ENCODE assay signal across 11 cellular contexts in the genomic region with DNA sequence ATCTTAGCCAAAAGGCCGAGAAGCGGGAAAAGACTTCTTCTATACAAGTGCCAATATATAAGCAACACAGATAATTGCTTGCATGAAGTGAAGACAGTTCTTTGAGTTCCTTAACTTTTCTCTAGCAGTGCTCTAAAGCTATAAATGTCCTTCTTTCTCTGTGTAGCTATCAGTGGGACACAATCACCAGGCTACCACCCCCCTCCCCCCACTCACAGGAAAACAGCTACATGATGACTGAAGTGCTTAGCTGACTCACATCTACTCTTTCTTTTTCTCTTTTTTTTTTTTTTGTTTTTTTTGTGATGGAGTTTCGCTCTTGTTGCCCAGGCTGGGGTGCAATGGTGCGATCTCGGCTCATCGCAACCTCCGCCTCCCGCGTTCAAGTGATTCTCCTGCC. TPM values are rescaled to one million over a fixed set of nuclear protein-coding genes. Genes with fewer than 3 reads are reported as not detected.
DNase-seq lines count a peak whose midpoint lies in the region; ATAC-seq, FAIRE-seq and TF ChIP-seq lines count a peak whose summit lies in the region.
"Not testable (repeated sequence)": the region's sequence is repeated elsewhere in the genome, so short reads cannot be mapped to it uniquely, and the experiment has no call there.
"Had no signal": no experiment of that assay in that cellular context is flagged by ENCODE, and none has a peak within 500 bp of the region (broad histone marks: within the 10 kb centered on the region; RNA-seq: fewer than 3 reads in every experiment).

No MANE protein-coding gene starts in this region.

- SMC1A ChIA-PET in GM12878 (lab: Charles Lee; ENCODE audit: uncharacterized antibody, unreplicated experiment) = interaction anchor here (0.7 kb wide), 1 partner anchor 199 kb away, joined by 4 read pairs; no protein-coding TSS in a partner anchor

- CTCF ChIA-PET in activated CD4-positive, alpha-beta T cell treated with anti-CD3 and anti-CD28 coated beads for 36 hours (lab: Charles Lee) = interaction anchor here (0.7 kb wide), 1 partner anchor 8 kb away, joined by 3 read pairs; no protein-coding TSS in a partner anchor
- CTCF ChIA-PET in GM12878 (lab: Yijun Ruan, JAX) = not testable (repeated sequence)
- CTCF ChIA-PET in H1 (lab: Charles Lee; ENCODE audit: partially characterized antibody) = interaction anchor here (0.7 to 1.2 kb wide), 3 partner anchors 9 to 91 kb away, joined by 3 to 4 read pairs (median 3); no protein-coding TSS in a partner anchor

- not testable (repeated sequence) for BruUV-seq in GM12878 (replicated peaks; lab: Mats Ljungman, UMichigan)

- not testable (repeated sequence) for H2BK20ac ChIP-seq in H1 (ENCODE audit: low read length)

- H2BK5ac ChIP-seq in H1 (ENCODE audit: low read depth, low read length); mesenchymal stem cell (ENCODE audit: low read depth, low read length, poor library complexity, severe bottlenecking): not testable (repeated sequence)

- H4K91ac ChIP-seq in H1 (replicated peaks; ENCODE audit: insufficient read length, low read length); mesenchymal stem cell (ENCODE audit: low read length): not testable (repeated sequence)

- H3K79me1 ChIP-seq in H1 (ENCODE audit: low read depth, low read length); mesenchymal stem cell (replicated peaks; ENCODE audit: low read length, poor library complexity, severe bottlenecking): not testable (repeated sequence)

- not testable (repeated sequence) for H2BK15ac ChIP-seq in H1 (ENCODE audit: low read length); mesenchymal stem cell (ENCODE audit: low read depth, poor library complexity, severe bottlenecking)

- H3K4me2 ChIP-seq in GM12878 (ENCODE audit: control insufficient read depth, insufficient read depth); H1 (ENCODE audit: insufficient read depth in 1 of 2, low read depth in 2 of 2, low read length in 2 of 2); mesenchymal stem cell (ENCODE audit: low read length, poor library complexity, severe bottlenecking): not testable (repeated sequence)

- TF ChIP-seq POLR2A in GM12878 (IDR thresholded peaks at IDR 0.05; ENCODE audit: low read depth, low read length); H1 (IDR thresholded peaks at IDR 0.05; ENCODE audit: control extremely low read depth in 1 of 2, low read depth in 2 of 2, low read length in 2 of 2): not testable (repeated sequence)

- RAD21 ChIA-PET in GM12878 (lab: Charles Lee; ENCODE audit: unreplicated experiment) = not testable (repeated sequence)

- H4K20me1 ChIP-seq in GM12878 (ENCODE audit: control insufficient read depth, insufficient read depth); H1 (replicated peaks in 1 of 2; ENCODE audit: control insufficient read depth in 1 of 2, insufficient read depth in 2 of 2, low read length in 2 of 2): not testable (repeated sequence)

- H2BK120ac ChIP-seq in H1 (replicated peaks; ENCODE audit: low read depth, low read length); mesenchymal stem cell (ENCODE audit: low read depth, low read length): not testable (repeated sequence)

- H3K23me2 ChIP-seq in H1 (ENCODE audit: low read depth, low read length) = not testable (repeated sequence)

- POLR2A ChIA-PET in activated CD4-positive, alpha-beta T cell treated with anti-CD3 and anti-CD28 coated beads for 36 hours (lab: Charles Lee) = interaction anchor here (0.6 kb wide), 1 partner anchor 24 kb away, joined by 4 read pairs; no protein-coding TSS in a partner anchor
- POLR2A ChIA-PET in GM12878 (lab: Charles Lee) = not testable (repeated sequence)
- POLR2A ChIA-PET in H1 (lab: Charles Lee; ENCODE audit: partially characterized antibody) = interaction anchor here (0.6 kb wide), 1 partner anchor 9 kb away, joined by 5 read pairs; no protein-coding TSS in a partner anchor

- H3K9me3 ChIP-seq in GM12878 (replicated peaks; ENCODE audit: control insufficient read depth, insufficient read depth, low read length); H1 (ENCODE audit: insufficient read depth in 2 of 2, low read depth in 1 of 2, low read length in 1 of 2); mesenchymal stem cell (ENCODE audit: control insufficient read depth, low read length); neutrophil: not testable (repeated sequence)

- H3K27ac Mint-ChIP-seq in CD14-positive monocyte = peak overlapping the region in 6 of 7 donors; percentile 61 to 92 (median 77)
- H3K27ac Mint-ChIP-seq in T-helper 1 cell treated with Interleukin-12 subunit alpha and Interleukin-12 subunit beta and Interleukin-4 antibody, amounts not matched to agents 30 μg/mL and 1 μg/mL, for 36 hours = peak overlapping the region; percentile 21
- H3K27ac Mint-ChIP-seq in activated CD4-positive, alpha-beta T cell treated with anti-CD3 and anti-CD28 coated beads for 36 hours = peak overlapping the region; percentile 9

- not testable (repeated sequence) for H4K8ac ChIP-seq in H1 (ENCODE audit: extremely low read depth, insufficient read depth, low read length); mesenchymal stem cell (ENCODE audit: low read length)

- not testable (repeated sequence) for TF ChIP-seq EP300 in GM12878 (IDR thresholded peaks at IDR 0.05; ENCODE audit: borderline replicate concordance in 1 of 2, control insufficient read depth in 1 of 2, low read depth in 2 of 2, low read length in 2 of 2); H1 (IDR thresholded peaks at IDR 0.05; ENCODE audit: borderline replicate concordance in 1 of 2, low read depth in 2 of 2, low read length in 2 of 2)

- not testable (repeated sequence) for H3K4me3 Mint-ChIP-seq in CD14-positive monocyte; T-helper 1 cell treated with Interleukin-12 subunit alpha and Interleukin-12 subunit beta and Interleukin-4 antibody, amounts not matched to agents 30 μg/mL and 1 μg/mL, for 36 hours; activated CD4-positive, alpha-beta T cell treated with anti-CD3 and anti-CD28 coated beads for 36 hours

- H3K4me1 ChIP-seq in GM12878 (ENCODE audit: control insufficient read depth, insufficient read depth, low read length); H1 (replicated peaks in 1 of 4; ENCODE audit: control insufficient read depth in 3 of 4, insufficient read depth in 4 of 4, low read length in 3 of 4); mesenchymal stem cell (ENCODE audit: control insufficient read depth, insufficient read depth, low read depth, low read length): not testable (repeated sequence)
- peaks cover 84 to 85% of the 10 kb centered on the region in 2 experiments for H3K4me1 ChIP-seq in neutrophil (ENCODE audit: control insufficient read depth in 1 of 2, insufficient read depth in 1 of 2, low read depth in 1 of 2, low read length in 1 of 2)

- H3K27me3 Mint-ChIP-seq in CD14-positive monocyte (ENCODE audit: low read depth in 3 of 3); T-helper 1 cell treated with Interleukin-12 subunit alpha and Interleukin-12 subunit beta and Interleukin-4 antibody, amounts not matched to agents 30 μg/mL and 1 μg/mL, for 36 hours (ENCODE audit: low read depth); activated CD4-positive, alpha-beta T cell treated with anti-CD3 and anti-CD28 coated beads for 36 hours: not testable (repeated sequence)

- not testable (repeated sequence) for H2AK5ac ChIP-seq in H1 (ENCODE audit: low read depth, low read length); mesenchymal stem cell (ENCODE audit: low read length, severe bottlenecking)

- H3K36me3 ChIP-seq in GM12878 (ENCODE audit: control insufficient read depth in 2 of 2, insufficient read depth in 2 of 2, low read length in 1 of 2); H1 (ENCODE audit: control insufficient read depth in 2 of 4, insufficient read depth in 4 of 4, low read length in 3 of 4); mesenchymal stem cell (ENCODE audit: control insufficient read depth in 1 of 2, insufficient read depth in 2 of 2, low read depth in 1 of 2, low read length in 2 of 2); neutrophil: not testable (repeated sequence)

- DNase-seq in CD14-positive monocyte (ENCODE audit: low spot score) (peak; percentile 52), mesenchymal stem cell (peak; percentile 19)
- peak; percentile 22 for DNase-seq in activated CD4-positive, alpha-beta T cell treated with anti-CD3 and anti-CD28 coated beads for 36 hours
- DNase-seq in GM12878 (ENCODE audit: low read depth, low spot score); H1 (ENCODE audit: low read depth in 1 of 2, low spot score in 2 of 2): not testable (repeated sequence)

- not testable (repeated sequence) for H3K23ac ChIP-seq in H1 (ENCODE audit: insufficient read length); mesenchymal stem cell (ENCODE audit: low read length in 2 of 2)

- H3K14ac ChIP-seq in H1 (ENCODE audit: insufficient read length); mesenchymal stem cell (ENCODE audit: low read length in 2 of 2): not testable (repeated sequence)

- H3K56ac ChIP-seq in H1 (replicated peaks; ENCODE audit: insufficient read length, low read depth, low read length) = not testable (repeated sequence)

- not testable (repeated sequence) for H3K18ac ChIP-seq in H1 (ENCODE audit: extremely low read depth, low read length); mesenchymal stem cell (ENCODE audit: low read depth in 1 of 2, low read length in 2 of 2)

- H3K9ac ChIP-seq in GM12878 (ENCODE audit: control insufficient read depth, insufficient read depth, low read length); H1 (replicated peaks in 1 of 4; ENCODE audit: extremely low read depth in 1 of 4, low read depth in 3 of 4, low read length in 3 of 4); mesenchymal stem cell (ENCODE audit: low read length): not testable (repeated sequence)

- not testable (repeated sequence) for H4K5ac ChIP-seq in H1 (ENCODE audit: insufficient read length, low read depth, low read length)

- H3K27ac ChIP-seq in GM12878 (ENCODE audit: control insufficient read depth, insufficient read depth); H1 (ENCODE audit: low read depth, low read length); mesenchymal stem cell (ENCODE audit: low read length, poor library complexity, severe bottlenecking): not testable (repeated sequence)
- peak overlapping the region; percentile 93 for H3K27ac ChIP-seq in neutrophil

- H3K79me2 ChIP-seq in GM12878 (ENCODE audit: control insufficient read depth, insufficient read depth, low read length); H1 (ENCODE audit: control insufficient read depth in 1 of 2, insufficient read depth in 2 of 2, low read length in 2 of 2): not testable (repeated sequence)

- FAIRE-seq in GM12878 (lab: Jason Lieb, UNC) = peak; percentile 35
- not testable (repeated sequence) for FAIRE-seq in H1 (lab: Jason Lieb, UNC)

- H2BK12ac ChIP-seq in H1 (ENCODE audit: low read depth, low read length) = 0 out of 2 replicates have a peak overlapping the region, but pooled peaks have one; percentile 43
- not testable (repeated sequence) for H2BK12ac ChIP-seq in mesenchymal stem cell (ENCODE audit: low read length in 2 of 2)

- 98% methylated on average over 8 of the region's 9 CpGs for WGBS in GM12878 (ENCODE audit: insufficient coverage, insufficient replicate concordance, low lambda C conversion rate, missing lambda C conversion rate)
- 96% methylated on average over 8 of the region's 9 CpGs; no CpG with 5 or more reads in 1 of the 2 experiments for WGBS in H1 (ENCODE audit: extremely low coverage in 1 of 2, insufficient coverage in 1 of 2, insufficient read length in 1 of 2, insufficient replicate concordance in 2 of 2, low coverage in 1 of 2, low lambda C conversion rate in 2 of 2, missing lambda C conversion rate in 1 of 2), 2 experiments
- WGBS in mesenchymal stem cell = no CpG with 5 or more reads among the region's 9 CpGs

- not testable (repeated sequence) for ATAC-seq in activated CD4-positive, alpha-beta T cell treated with anti-CD3 and anti-CD28 coated beads for 36 hours; GM12878

- H3K4ac ChIP-seq in H1 (replicated peaks; ENCODE audit: insufficient read length, low read depth, low read length); mesenchymal stem cell (ENCODE audit: low read depth in 1 of 2, low read length in 2 of 2): not testable (repeated sequence)

- not testable (repeated sequence) for TF ChIP-seq RAD21 in GM12878 (IDR thresholded peaks at IDR 0.05; ENCODE audit: insufficient read depth, low read depth, low read length); H1 (IDR thresholded peaks at IDR 0.05 in 1 of 2, conservative IDR thresholded peaks at IDR 0.05 in 1 of 2; ENCODE audit: low read depth in 2 of 2, low read length in 2 of 2)

- peaks cover 34% of the 10 kb centered on the region for H3K4me1 Mint-ChIP-seq in CD14-positive monocyte
- H3K4me1 Mint-ChIP-seq in T-helper 1 cell treated with Interleukin-12 subunit alpha and Interleukin-12 subunit beta and Interleukin-4 antibody, amounts not matched to agents 30 μg/mL and 1 μg/mL, for 36 hours (ENCODE audit: low read depth); activated CD4-positive, alpha-beta T cell treated with anti-CD3 and anti-CD28 coated beads for 36 hours: not testable (repeated sequence)

- not testable (repeated sequence) for H2AFZ ChIP-seq in GM12878 (ENCODE audit: control insufficient read depth, low read depth, low read length); H1 (ENCODE audit: low read length); mesenchymal stem cell (ENCODE audit: low read depth, low read length)

- in situ Hi-C loops in GM12878 (cut with MboI) = not testable (repeated sequence)

- H3K4me3 ChIP-seq in GM12878; H1 (ENCODE audit: extremely low read depth in 1 of 4, insufficient read depth in 2 of 4, low read depth in 3 of 4, low read length in 4 of 4); mesenchymal stem cell (ENCODE audit: insufficient read depth in 1 of 2, low read depth in 1 of 2, low read length in 2 of 2): not testable (repeated sequence)
- peak overlapping the region; percentile 38 to 44 for H3K4me3 ChIP-seq in neutrophil (ENCODE audit: low read depth in 1 of 2, low read length in 1 of 2)

- H3K9me3 Mint-ChIP-seq in CD14-positive monocyte; T-helper 1 cell treated with Interleukin-12 subunit alpha and Interleukin-12 subunit beta and Interleukin-4 antibody, amounts not matched to agents 30 μg/mL and 1 μg/mL, for 36 hours; activated CD4-positive, alpha-beta T cell treated with anti-CD3 and anti-CD28 coated beads for 36 hours (ENCODE audit: low read depth): not testable (repeated sequence)

- H3K27me3 ChIP-seq in GM12878 (replicated peaks in 1 of 2; ENCODE audit: control insufficient read depth in 2 of 2, insufficient read depth in 2 of 2, low read length in 1 of 2); H1 (replicated peaks in 1 of 4; ENCODE audit: control insufficient read depth in 3 of 4, extremely low read depth in 1 of 4, insufficient read depth in 3 of 4, low read length in 3 of 4); mesenchymal stem cell (ENCODE audit: control insufficient read depth in 1 of 2, insufficient read depth in 1 of 2, low read length in 2 of 2); neutrophil: not testable (repeated sequence)

- H3K36me3 Mint-ChIP-seq in CD14-positive monocyte; T-helper 1 cell treated with Interleukin-12 subunit alpha and Interleukin-12 subunit beta and Interleukin-4 antibody, amounts not matched to agents 30 μg/mL and 1 μg/mL, for 36 hours (ENCODE audit: low read depth); activated CD4-positive, alpha-beta T cell treated with anti-CD3 and anti-CD28 coated beads for 36 hours (ENCODE audit: low read depth): not testable (repeated sequence)

- not testable (repeated sequence) for TF ChIP-seq CTCF in CD14-positive monocyte (IDR thresholded peaks at IDR 0.05); GM12878 (IDR thresholded peaks at IDR 0.05 in 2 of 3, conservative IDR thresholded peaks at IDR 0.05 in 1 of 3; ENCODE audit: control insufficient read depth in 2 of 3, extremely low read depth in 1 of 3, insufficient read depth in 1 of 3, low read depth in 3 of 3, low read length in 3 of 3); H1 (IDR thresholded peaks at IDR 0.05; ENCODE audit: control extremely low read depth in 1 of 3, insufficient read depth in 1 of 3, low read depth in 1 of 3, low read length in 3 of 3); neutrophil (IDR thresholded peaks at IDR 0.05)

- intact Hi-C loops in CD14-positive monocyte (cut with micrococcal nuclease); activated CD4-positive, alpha-beta T cell treated with anti-CD3 and anti-CD28 coated beads for 36 hours (cut with DNase I, micrococcal nuclease); GM12878 (cut with micrococcal nuclease; ENCODE audit: unreplicated experiment): not testable (repeated sequence)

RNA-seq across cellular contexts. Expression of gene SLC2A14, which starts 30.3 kb away (rescaled TPM):
- 1 to 10 TPM in 1 of 2 donors, under 1 TPM in 1; 0.29 to 3.1 TPM for polyA plus RNA-seq in CD14-positive monocyte
- total RNA-seq in activated CD4-positive, alpha-beta T cell treated with anti-CD3 and anti-CD28 coated beads for 36 hours = under 1 TPM; 0.19 to 0.25 TPM
- total RNA-seq in GM12878 (2013; cell fraction: nucleolus; rRNA removed) = not detected in 2 replicates
- total RNA-seq in GM12878 (2014; rRNA removed) = 0.11 TPM in 1 of 2 replicates, not detected in the other
- 0.28 and 0.31 TPM in 2 replicates for total RNA-seq in GM12878 (2014; rRNA removed; fragmentation: Illumina TruSeq; extraction: Trizol)
- 0.21 and 0.69 TPM in 2 replicates for total RNA-seq in GM12878 (2021)
- 0.17 TPM for polyA plus RNA-seq in GM12878 (2011; ENCODE audit: low read depth)
- 0.31 and 0.58 TPM in 2 replicates for polyA plus RNA-seq in GM12878 (2011; rRNA removed)
- polyA plus RNA-seq in GM12878 (2011; cell fraction: cytosol; rRNA removed) = 0.10 and 0.58 TPM in 2 replicates
- 0.04 TPM in 1 of 2 replicates, not detected in the other for polyA plus RNA-seq in GM12878 (2011; cell fraction: nucleus; rRNA removed)
- polyA plus RNA-seq in GM12878 (2012) = 0.26 and 0.31 TPM in 2 replicates
- polyA plus RNA-seq in GM12878 (2014; fragmentation: Illumina TruSeq; extraction: Trizol) = 0.06 TPM in 1 of 2 replicates, not detected in the other
- polyA plus RNA-seq in GM12878 (2014; fragmentation: Nextera tagmentation; extraction: Ambion mirVana) = under 1 TPM; 0.05 to 0.14 TPM
- not detected in 2 replicates for polyA plus RNA-seq in GM12878 (2014; rRNA removed)
- polyA plus RNA-seq in GM12878 (2016; fragmentation: Nextera tagmentation; extraction: Ambion mirVana) = under 1 TPM; 0.19 to 0.33 TPM
- polyA minus RNA-seq in GM12878 (2011; rRNA and poly(A)+ RNA removed) = 0.10 TPM in 1 of 2 replicates, not detected in the other
- polyA minus RNA-seq in GM12878 (2011; cell fraction: cytosol; rRNA and poly(A)+ RNA removed) = 0.80 and 0.94 TPM in 2 replicates
- polyA minus RNA-seq in GM12878 (2011; cell fraction: nucleus; rRNA and poly(A)+ RNA removed) = not detected in 2 replicates
- total RNA-seq in H1 (2021; fragmentation: NEBNext Ultra II Directional; extraction: Animal tissue kit (Norgen Biotek cat#: 25700)) = 18.2 and 19.3 TPM in 2 replicates
- polyA plus RNA-seq in H1 (2011; rRNA removed) = 10.1 and 11.1 TPM in 2 replicates
- polyA plus RNA-seq in H1 (2011; cell fraction: cytosol; rRNA removed) = 10.7 TPM
- polyA plus RNA-seq in H1 (2011; cell fraction: nucleus; rRNA removed) = 6.0 TPM
- 9.0 to 20.2 TPM (median 14.2 TPM) in 4 replicates for polyA plus RNA-seq in H1 (2012, experiment 1 of 2)
- 6.3 TPM for polyA plus RNA-seq in H1 (2012, experiment 2 of 2)
- 9.7 TPM for polyA plus RNA-seq in H1 (2013, experiment 1 of 2)
- polyA plus RNA-seq in H1 (2013, experiment 2 of 2) = 8.7 TPM
- 10.8 and 15.7 TPM in 2 replicates for polyA minus RNA-seq in H1 (2011; rRNA and poly(A)+ RNA removed)
- 15.4 TPM for polyA minus RNA-seq in H1 (2011; cell fraction: cytosol; rRNA and poly(A)+ RNA removed)
- 4.7 TPM for polyA minus RNA-seq in H1 (2011; cell fraction: nucleus; rRNA and poly(A)+ RNA removed)
- polyA plus RNA-seq in mesenchymal stem cell (2013, experiment 1 of 2) = 1.1 TPM
- 0.96 TPM for polyA plus RNA-seq in mesenchymal stem cell (2013, experiment 2 of 2)
- total RNA-seq: A172, IMR-90 had no signal
- polyA plus RNA-seq: BJ; CD4-positive, alpha-beta memory T cell had no signal

RNA-seq across cellular contexts. Expression of gene NANOG, which starts 53.2 kb away (rescaled TPM):
- polyA plus RNA-seq in CD14-positive monocyte (not detected), GM12878 (2011; rRNA removed) (0.04 TPM in 1 of 2 replicates, not detected in the other), GM12878 (2014; fragmentation: Illumina TruSeq; extraction: Trizol) (not detected in 2 replicates), GM12878 (2014; fragmentation: Nextera tagmentation; extraction: Ambion mirVana) (not detected), GM12878 (2014; rRNA removed) (0.01 TPM in 1 of 2 replicates, not detected in the other), GM12878 (2016; fragmentation: Nextera tagmentation; extraction: Ambion mirVana) (not detected), H1 (2011; rRNA removed) (31.1 and 53.7 TPM in 2 replicates)
- not detected for total RNA-seq in activated CD4-positive, alpha-beta T cell treated with anti-CD3 and anti-CD28 coated beads for 36 hours
- 0.10 and 0.25 TPM in 2 replicates for total RNA-seq in GM12878 (2013; cell fraction: nucleolus; rRNA removed)
- total RNA-seq in GM12878 (2014; rRNA removed) (not detected in 2 replicates), GM12878 (2014; rRNA removed; fragmentation: Illumina TruSeq; extraction: Trizol) (not detected in 2 replicates), GM12878 (2021) (0.29 and 0.51 TPM in 2 replicates)
- 0.05 TPM for polyA plus RNA-seq in GM12878 (2011; ENCODE audit: low read depth)
- polyA plus RNA-seq in GM12878 (2011; cell fraction: cytosol; rRNA removed) = not detected in 2 replicates
- 0.04 and 0.09 TPM in 2 replicates for polyA plus RNA-seq in GM12878 (2011; cell fraction: nucleus; rRNA removed)
- not detected in 2 replicates for polyA plus RNA-seq in GM12878 (2012)
- 0.05 and 0.59 TPM in 2 replicates for polyA minus RNA-seq in GM12878 (2011; rRNA and poly(A)+ RNA removed)
- polyA minus RNA-seq in GM12878 (2011; cell fraction: cytosol; rRNA and poly(A)+ RNA removed) = not detected in 2 replicates
- under 0.01 and 0.29 TPM in 2 replicates for polyA minus RNA-seq in GM12878 (2011; cell fraction: nucleus; rRNA and poly(A)+ RNA removed)
- total RNA-seq in H1 (2021; fragmentation: NEBNext Ultra II Directional; extraction: Animal tissue kit (Norgen Biotek cat#: 25700)) = 229 and 231 TPM in 2 replicates
- polyA plus RNA-seq in H1 (2011; cell fraction: cytosol; rRNA removed) = 55.4 TPM
- 19.7 TPM for polyA plus RNA-seq in H1 (2011; cell fraction: nucleus; rRNA removed)
- 45.6 to 90.4 TPM (median 54.8 TPM) in 4 replicates for polyA plus RNA-seq in H1 (2012, experiment 1 of 2)
- 18.9 TPM for polyA plus RNA-seq in H1 (2012, experiment 2 of 2)
- polyA plus RNA-seq in H1 (2013, experiment 1 of 2) = 112 TPM
- polyA plus RNA-seq in H1 (2013, experiment 2 of 2) = 114 TPM
- 131 and 157 TPM in 2 replicates for polyA minus RNA-seq in H1 (2011; rRNA and poly(A)+ RNA removed)
- 44.8 TPM for polyA minus RNA-seq in H1 (2011; cell fraction: cytosol; rRNA and poly(A)+ RNA removed)
- 50.6 TPM for polyA minus RNA-seq in H1 (2011; cell fraction: nucleus; rRNA and poly(A)+ RNA removed)
- under 0.01 TPM for polyA plus RNA-seq in mesenchymal stem cell (2013, experiment 1 of 2)
- 0.01 TPM for polyA plus RNA-seq in mesenchymal stem cell (2013, experiment 2 of 2)
- total RNA-seq: A172; CD4-positive, alpha-beta memory T cell; IMR-90 had no signal
- polyA plus RNA-seq: BJ; CD4-positive, alpha-beta memory T cell; IMR-90 had no signal

Comparison
In these comparisons a context has a peak if more than half of its experiments do, and no peak if none do; other contexts are left out.
1. H3K27ac Mint-ChIP-seq: peak in every context shown above with its lines; median percentile 77 in CD14-positive monocyte; 21 in T-helper 1 cell treated with Interleukin-12 subunit alpha and Interleukin-12 subunit beta and Interleukin-4 antibody, amounts not matched to agents 30 μg/mL and 1 μg/mL, for 36 hours; 9 in activated CD4-positive, alpha-beta T cell treated with anti-CD3 and anti-CD28 coated beads for 36 hours.
2. RNA of gene SLC2A14, which starts 30.3 kb away (total RNA-seq): 18.2 to 19.3 TPM in H1; 0.11 to 0.69 TPM in GM12878 and 0.19 to 0.25 TPM in activated CD4-positive, alpha-beta T cell treated with anti-CD3 and anti-CD28 coated beads for 36 hours; every median in the first group is over 10 times any median in the second.
3. RNA of gene NANOG, which starts 53.2 kb away (total RNA-seq): 229 to 231 TPM in H1; not detected in activated CD4-positive, alpha-beta T cell treated with anti-CD3 and anti-CD28 coated beads for 36 hours and 0.10 to 0.51 TPM in GM12878; every median in the first group is over 100 times any median in the second.